ENCODE assay signal across 1 cellular context in the genomic region with DNA sequence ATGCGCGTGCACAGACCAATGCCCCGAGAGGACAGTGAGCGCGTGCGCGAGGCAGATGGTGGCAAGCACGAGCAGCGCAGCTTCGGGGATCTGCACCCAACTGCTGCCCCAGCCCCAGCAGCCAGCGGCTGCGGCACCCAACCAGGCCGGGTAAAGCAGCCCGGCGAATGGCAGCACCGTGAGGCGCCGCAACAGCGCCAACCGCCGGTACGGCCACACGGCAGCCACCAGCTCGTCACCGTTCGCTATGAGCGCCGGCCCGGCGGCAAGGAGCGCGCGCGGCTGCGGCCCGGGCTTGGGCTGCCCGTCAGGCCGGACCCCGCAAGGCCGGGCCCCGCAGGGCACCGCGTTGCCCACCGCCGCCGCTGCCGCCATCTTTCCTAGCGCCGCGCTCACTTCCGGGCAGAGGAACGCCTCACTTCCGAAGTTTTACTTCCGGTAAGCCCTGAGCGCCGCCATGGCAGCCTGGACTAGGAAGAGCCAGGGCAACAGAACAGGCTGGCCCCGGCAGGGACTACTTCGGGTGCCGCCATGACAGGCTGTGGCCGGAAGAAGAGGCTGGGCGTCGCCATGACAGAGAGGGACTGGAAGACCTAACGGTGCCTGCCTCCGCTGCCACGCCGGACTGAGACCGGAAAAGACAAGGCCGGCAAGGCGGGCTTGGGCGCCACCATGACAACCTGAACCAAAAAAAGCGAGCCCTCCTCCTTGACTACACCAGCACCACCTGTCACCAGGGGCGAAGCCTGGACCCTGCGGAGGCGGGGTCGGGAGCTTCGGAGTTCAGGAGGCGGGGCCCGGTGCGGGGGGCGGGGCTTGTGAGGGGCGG.
TF ChIP-seq lines count a peak whose summit lies in the region.

Gene ATP13A1, minus strand, starts transcription at position 385 of the 829 bp plus-strand sequence. Its CDS starts 10 bp downstream, at position 375.

TF ChIP-seq in GM12878, 131 proteins besides CTCF, POLR2A, EP300 and RAD21 (continued from another document):
- TF ChIP-seq ETV6 (conservative IDR thresholded peaks at IDR 0.05 in 1 of 2, IDR thresholded peaks at IDR 0.05 in 1 of 2; ENCODE audit: borderline replicate concordance in 1 of 2, low read depth in 1 of 2) (peak in 1 of 2 experiments; percentile 98; a peak in 3 of 4 replicates), JUNB (IDR thresholded peaks at IDR 0.05) (no peak), ZNF217 (IDR thresholded peaks at IDR 0.05) (peak; percentile 30; the same call in 1 of the 2 replicates)
TF ChIP-seq in GM12878: peak in this region for 56.
